ENCODE assay signal across 1 cellular context in genomic region chr6:154569136-154569862, GRCh38.
TF ChIP-seq lines count a peak whose summit lies in the region.

No MANE protein-coding gene starts in this region.

TF ChIP-seq in SK-N-SH, 30 proteins besides CTCF, POLR2A, EP300 and RAD21 (continued from another document):
- TF ChIP-seq, protein P1, sequence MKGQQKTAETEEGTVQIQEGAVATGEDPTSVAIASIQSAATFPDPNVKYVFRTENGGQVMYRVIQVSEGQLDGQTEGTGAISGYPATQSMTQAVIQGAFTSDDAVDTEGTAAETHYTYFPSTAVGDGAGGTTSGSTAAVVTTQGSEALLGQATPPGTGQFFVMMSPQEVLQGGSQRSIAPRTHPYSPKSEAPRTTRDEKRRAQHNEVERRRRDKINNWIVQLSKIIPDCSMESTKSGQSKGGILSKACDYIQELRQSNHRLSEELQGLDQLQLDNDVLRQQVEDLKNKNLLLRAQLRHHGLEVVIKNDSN (IDR thresholded peaks at IDR 0.05; ENCODE audit: borderline replicate concordance, low read depth) = 0 out of 2 replicates have a peak, but pooled peaks have one; percentile 7
- no peak for TF ChIP-seq MXI1 (IDR thresholded peaks at IDR 0.05; ENCODE audit: low read depth, low read length)
- no peak for TF ChIP-seq EZH2phosphoT487 (IDR thresholded peaks at IDR 0.05; ENCODE audit: borderline replicate concordance, low read depth)
- no peak for TF ChIP-seq ELF1 (IDR thresholded peaks at IDR 0.05)
